8 cellular contexts compared by ENCODE assay signal in the genomic region with DNA sequence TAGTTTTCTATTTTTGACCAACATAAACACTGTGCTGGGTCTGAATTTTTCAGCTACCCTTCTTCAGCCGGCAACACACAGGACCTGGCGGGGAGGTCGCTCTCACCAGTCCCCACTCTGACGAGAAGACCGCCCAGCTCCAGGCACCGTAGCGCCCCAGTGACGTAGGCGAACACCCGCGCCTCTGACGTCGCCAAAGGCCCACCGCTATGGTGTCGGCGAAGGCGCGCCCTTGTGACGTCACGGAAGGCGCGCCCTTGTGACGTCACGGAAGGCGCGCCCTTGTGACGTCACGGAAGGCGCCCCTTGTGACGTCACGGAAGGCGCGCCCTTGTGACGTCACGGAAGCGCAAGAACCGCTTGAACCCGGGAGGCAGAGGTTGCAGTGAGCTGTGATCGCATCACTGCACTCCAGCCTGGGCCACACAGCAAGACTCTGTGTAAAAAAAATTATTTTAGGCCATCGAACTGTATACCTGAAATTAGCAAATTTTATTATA.
DNase-seq lines count a peak whose midpoint lies in the region; ATAC-seq, FAIRE-seq and TF ChIP-seq lines count a peak whose summit lies in the region.
"Not testable (repeated sequence)": the region's sequence is repeated elsewhere in the genome, so short reads cannot be mapped to it uniquely, and the experiment has no call there.

No MANE protein-coding gene starts in this region.

- H3K4me3 ChIP-seq in A549, result peak overlapping the region; percentile 59
- peak overlapping the region; percentile 61 for H3K4me3 ChIP-seq in OCI-LY1 (ENCODE audit: low read depth, low read length, poor library complexity, severe bottlenecking)
- H3K4me3 ChIP-seq in brain microvascular endothelial cell (ENCODE audit: low read depth, low read length), result peak overlapping the region; percentile 51
- peak overlapping the region; percentile 43 for H3K4me3 ChIP-seq in iPS-15b (ENCODE audit: low read depth, low read length)

- FAIRE-seq in A549 (lab: Jason Lieb, UNC), result not testable (repeated sequence)

- H3K27ac Mint-ChIP-seq in activated CD8-positive, alpha-beta T cell treated with anti-CD3 and anti-CD28 coated beads for 36 hours, result peak overlapping the region; percentile 84

- H2AFZ ChIP-seq in OCI-LY1 (ENCODE audit: low read length), result not testable (repeated sequence)

- POLR2A ChIA-PET in A549 (lab: Yijun Ruan, JAX), result not testable (repeated sequence)
- POLR2A ChIA-PET in activated CD8-positive, alpha-beta T cell treated with anti-CD3 and anti-CD28 coated beads for 36 hours (lab: Charles Lee), result interaction anchor here (0.6 kb wide), 1 partner anchor 531 kb away, joined by 3 read pairs; no protein-coding TSS in a partner anchor

- TF ChIP-seq CTCF in A549 (IDR thresholded peaks at IDR 0.05); OCI-LY1 (IDR thresholded peaks at IDR 0.05; ENCODE audit: low read length); activated CD8-positive, alpha-beta T cell treated with anti-CD3 and anti-CD28 coated beads for 36 hours (IDR thresholded peaks at IDR 0.05); brain microvascular endothelial cell (IDR thresholded peaks at IDR 0.05; ENCODE audit: low read depth, low read length, missing control alignments): not testable (repeated sequence)

- not testable (repeated sequence) for H3K36me3 ChIP-seq in OCI-LY1 (ENCODE audit: insufficient read depth, low read length); brain microvascular endothelial cell (replicated peaks); iPS-15b (ENCODE audit: control insufficient read depth, insufficient read depth, low read length)

- not testable (repeated sequence) for H3K36me3 Mint-ChIP-seq in activated CD8-positive, alpha-beta T cell treated with anti-CD3 and anti-CD28 coated beads for 36 hours (ENCODE audit: low read depth)

- CTCF ChIA-PET in A549 (lab: Yijun Ruan, JAX); activated CD8-positive, alpha-beta T cell treated with anti-CD3 and anti-CD28 coated beads for 36 hours (lab: Charles Lee): not testable (repeated sequence)

- intact Hi-C loops in activated CD8-positive, alpha-beta T cell treated with anti-CD3 and anti-CD28 coated beads for 36 hours (cut with micrococcal nuclease), result not testable (repeated sequence)

- peak overlapping the region; percentile 75 to 86 for H3K27ac ChIP-seq in A549
- H3K27ac ChIP-seq in OCI-LY1 (ENCODE audit: low read depth, low read length, poor library complexity, severe bottlenecking), result not testable (repeated sequence)
- peak overlapping the region; percentile 62 for H3K27ac ChIP-seq in brain microvascular endothelial cell

- not testable (repeated sequence) for TF ChIP-seq EP300 in A549 (IDR thresholded peaks at IDR 0.05)

- not testable (repeated sequence) for H3K4me1 Mint-ChIP-seq in activated CD8-positive, alpha-beta T cell treated with anti-CD3 and anti-CD28 coated beads for 36 hours (ENCODE audit: low read depth)

- in situ Hi-C loops in brain microvascular endothelial cell (cut with HindIII; ENCODE audit: low pct_ligation_motif_present, low sequenced_read_pairs), result not testable (repeated sequence)

- DNase-seq in A549 (ENCODE audit: low read depth in 1 of 2, low spot score in 1 of 2) (peak; percentile 29 to 90), brain microvascular endothelial cell (peak; percentile 48)
- DNase-seq in activated CD8-positive, alpha-beta T cell treated with anti-CD3 and anti-CD28 coated beads for 36 hours, result peak; percentile 60
- DNase-seq in stimulated activated CD4-positive, alpha-beta T cell treated with anti-CD3 and anti-CD28 coated beads, Interleukin-4, amount 100 ng/mL, for 4 hours, result peak; percentile 61

- H3K4me1 ChIP-seq in A549; OCI-LY1 (ENCODE audit: insufficient read depth, low read length, severe bottlenecking); iPS-15b (ENCODE audit: control insufficient read depth, insufficient read depth, low read length): not testable (repeated sequence)

- H3K9me3 Mint-ChIP-seq in activated CD8-positive, alpha-beta T cell treated with anti-CD3 and anti-CD28 coated beads for 36 hours, result not testable (repeated sequence)

- H3K27me3 ChIP-seq in OCI-LY1 (ENCODE audit: insufficient read depth, low read length); brain microvascular endothelial cell (replicated peaks); iPS-15b (ENCODE audit: control insufficient read depth, insufficient read depth, low read length): not testable (repeated sequence)

- H3F3A ChIP-seq in OCI-LY1 (ENCODE audit: insufficient read depth, low read length), result not testable (repeated sequence)

- TF ChIP-seq POLR2A in A549 (IDR thresholded peaks at IDR 0.05; ENCODE audit: low read length), result peak; percentile 38; the same call in 1 of the 2 replicates

- H3K79me2 ChIP-seq in OCI-LY1 (ENCODE audit: insufficient read depth, low read length), result not testable (repeated sequence)

- not testable (repeated sequence) for H3K9me2 ChIP-seq in OCI-LY1 (ENCODE audit: low read depth, low read length)

- H3K9ac ChIP-seq in OCI-LY1 (ENCODE audit: low read length); iPS-15b (ENCODE audit: low read depth, low read length): not testable (repeated sequence)

- not testable (repeated sequence) for H3K27me3 Mint-ChIP-seq in activated CD8-positive, alpha-beta T cell treated with anti-CD3 and anti-CD28 coated beads for 36 hours

- H3K4me3 Mint-ChIP-seq in activated CD8-positive, alpha-beta T cell treated with anti-CD3 and anti-CD28 coated beads for 36 hours, result peak overlapping the region; percentile 69

- peak; percentile 92 to 99 for ATAC-seq in A549
- peak; percentile 91 for ATAC-seq in GM18909 (IDR thresholded peaks at IDR 0.05; ENCODE audit: poor library complexity, unreplicated experiment)
- ATAC-seq in HG03097 (IDR thresholded peaks at IDR 0.05; ENCODE audit: low FRiP score, unreplicated experiment), result peak; percentile 84
- ATAC-seq in activated CD8-positive, alpha-beta T cell treated with anti-CD3 and anti-CD28 coated beads for 36 hours, result peak; percentile 64

- not testable (repeated sequence) for H4K20me1 ChIP-seq in OCI-LY1 (ENCODE audit: insufficient read depth, low read length)

- not testable (repeated sequence) for H3K9me3 ChIP-seq in A549; OCI-LY1 (ENCODE audit: low read length); iPS-15b (ENCODE audit: control insufficient read depth, insufficient read depth, low read length)

- H3K4me2 ChIP-seq in A549 (peak overlapping the region; percentile 72), OCI-LY1 (ENCODE audit: low read length) (peak overlapping the region; percentile 38; the same call in 1 of the 2 replicates)

- TF ChIP-seq RAD21 in A549 (conservative IDR thresholded peaks at IDR 0.05 in 1 of 2, IDR thresholded peaks at IDR 0.05 in 1 of 2), result not testable (repeated sequence)

- WGBS in A549 (ENCODE audit: missing lambda C conversion rate), result 31% methylated on average over 32 of the region's 40 CpGs

TF ChIP-seq in A549, 52 proteins besides CTCF, POLR2A, EP300 and RAD21:
- TF ChIP-seq PHF8 (IDR thresholded peaks at IDR 0.05; ENCODE audit: borderline replicate concordance, low read depth) (peak; percentile 68; the same call in 1 of the 2 replicates), FOSL2 (CRISPR knock-in tag; IDR thresholded peaks at IDR 0.05) (peak; percentile 50; the same call in 1 of the 2 replicates), JUN (IDR thresholded peaks at IDR 0.05) (peak in 1 of 2 experiments; percentile 66; a peak in 2 of 5 replicates), RFX5 (IDR thresholded peaks at IDR 0.05) (0 out of 2 replicates have a peak, but pooled peaks have one; percentile 33)
- TF ChIP-seq, protein P1, sequence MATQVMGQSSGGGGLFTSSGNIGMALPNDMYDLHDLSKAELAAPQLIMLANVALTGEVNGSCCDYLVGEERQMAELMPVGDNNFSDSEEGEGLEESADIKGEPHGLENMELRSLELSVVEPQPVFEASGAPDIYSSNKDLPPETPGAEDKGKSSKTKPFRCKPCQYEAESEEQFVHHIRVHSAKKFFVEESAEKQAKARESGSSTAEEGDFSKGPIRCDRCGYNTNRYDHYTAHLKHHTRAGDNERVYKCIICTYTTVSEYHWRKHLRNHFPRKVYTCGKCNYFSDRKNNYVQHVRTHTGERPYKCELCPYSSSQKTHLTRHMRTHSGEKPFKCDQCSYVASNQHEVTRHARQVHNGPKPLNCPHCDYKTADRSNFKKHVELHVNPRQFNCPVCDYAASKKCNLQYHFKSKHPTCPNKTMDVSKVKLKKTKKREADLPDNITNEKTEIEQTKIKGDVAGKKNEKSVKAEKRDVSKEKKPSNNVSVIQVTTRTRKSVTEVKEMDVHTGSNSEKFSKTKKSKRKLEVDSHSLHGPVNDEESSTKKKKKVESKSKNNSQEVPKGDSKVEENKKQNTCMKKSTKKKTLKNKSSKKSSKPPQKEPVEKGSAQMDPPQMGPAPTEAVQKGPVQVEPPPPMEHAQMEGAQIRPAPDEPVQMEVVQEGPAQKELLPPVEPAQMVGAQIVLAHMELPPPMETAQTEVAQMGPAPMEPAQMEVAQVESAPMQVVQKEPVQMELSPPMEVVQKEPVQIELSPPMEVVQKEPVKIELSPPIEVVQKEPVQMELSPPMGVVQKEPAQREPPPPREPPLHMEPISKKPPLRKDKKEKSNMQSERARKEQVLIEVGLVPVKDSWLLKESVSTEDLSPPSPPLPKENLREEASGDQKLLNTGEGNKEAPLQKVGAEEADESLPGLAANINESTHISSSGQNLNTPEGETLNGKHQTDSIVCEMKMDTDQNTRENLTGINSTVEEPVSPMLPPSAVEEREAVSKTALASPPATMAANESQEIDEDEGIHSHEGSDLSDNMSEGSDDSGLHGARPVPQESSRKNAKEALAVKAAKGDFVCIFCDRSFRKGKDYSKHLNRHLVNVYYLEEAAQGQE (IDR thresholded peaks at IDR 0.05), result peak; percentile 15; the same call in 1 of the 2 replicates
- not testable (repeated sequence) for TF ChIP-seq FOSL2 (IDR thresholded peaks at IDR 0.05)
- TF ChIP-seq, protein P2, sequence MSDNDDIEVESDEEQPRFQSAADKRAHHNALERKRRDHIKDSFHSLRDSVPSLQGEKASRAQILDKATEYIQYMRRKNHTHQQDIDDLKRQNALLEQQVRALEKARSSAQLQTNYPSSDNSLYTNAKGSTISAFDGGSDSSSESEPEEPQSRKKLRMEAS (IDR thresholded peaks at IDR 0.05), result peak; percentile 45; the same call in 1 of the 2 replicates
